11 cellular contexts compared by ENCODE assay signal in genomic region chr2:28394997-28395333, GRCh38.
DNase-seq lines count a peak whose midpoint lies in the region; ATAC-seq and TF ChIP-seq lines count a peak whose summit lies in the region.
"Had no signal": no experiment of that assay in that cellular context is flagged by ENCODE, and none has a peak within 500 bp of the region (broad histone marks: within the 10 kb centered on the region; RNA-seq: fewer than 3 reads in every experiment).

No MANE protein-coding gene starts in this region.

- peak overlapping the region; percentile 93 for H3K4me3 ChIP-seq in choroid plexus epithelial cell (ENCODE audit: low read depth, low read length)
- peak overlapping the region; percentile 96 to 97 for H3K4me3 ChIP-seq in tibial artery

- DNase-seq in DMS 273 (lab: John Stamatoyannopoulos, UW; ENCODE audit: unreplicated experiment) (peak; percentile 69), DMS 273 treated with DMSO at 0.1 percent for 48 hours (lab: John Stamatoyannopoulos, UW) (no peak), choroid plexus epithelial cell (ENCODE audit: low read depth) (peak; percentile 44), memory B cell (ENCODE audit: low spot score in 2 of 2) (no peak), tibial artery (no peak), dedifferentiated amniotic fluid mesenchymal stem cell (ENCODE audit: extremely low spot score) (no peak)
- DNase-seq in effector CD8-positive, alpha-beta T cell (lab: John Stamatoyannopoulos, UW) = no peak
- DNase-seq: cortex of kidney had no signal

- H3K9me3 ChIP-seq in tibial artery = no peaks in the 10 kb centered on the region

- no peaks in the 10 kb centered on the region for H3K27me3 ChIP-seq in tibial artery

- no peak overlapping the region for H3K27ac Mint-ChIP-seq in memory B cell

- H3K4me1 Mint-ChIP-seq in memory B cell = peaks cover 11% of the 10 kb centered on the region

- peak overlapping the region; percentile 99 to 100 for H3K27ac ChIP-seq in tibial artery
- H3K27ac ChIP-seq: 22Rv1 had no signal

- H3K36me3 Mint-ChIP-seq in memory B cell = no peaks in the 10 kb centered on the region

- intact Hi-C loops in tibial artery (cut with DNase I; ENCODE audit: low total_unique reads) = loop anchor here (5.0 to 10.0 kb wide), 2 partner anchors 53 to 440 kb away; no protein-coding TSS in a partner anchor

- H3K4me1 ChIP-seq in tibial artery = peaks cover 8 to 35% (median 30%) of the 10 kb centered on the region in 4 donors

- TF ChIP-seq CTCF in choroid plexus epithelial cell (conservative IDR thresholded peaks at IDR 0.05; ENCODE audit: low read depth, low read length) (no peak), tibial artery (IDR thresholded peaks at IDR 0.05) (no peak)

- no peaks in the 10 kb centered on the region for H3K9me3 Mint-ChIP-seq in memory B cell

- H3K36me3 ChIP-seq in tibial artery = peaks cover 9 to 21% (median 12%) of the 10 kb centered on the region in 3 donors

- peaks cover 5% of the 10 kb centered on the region for H3K27me3 Mint-ChIP-seq in memory B cell

- ATAC-seq in memory B cell (ENCODE audit: low read depth) (no peak), GM21367 (IDR thresholded peaks at IDR 0.05; ENCODE audit: unreplicated experiment) (no peak)
- ATAC-seq: activated CD4-positive, CD25-positive, alpha-beta regulatory T cell treated with anti-CD3 and anti-CD28 coated beads, Interleukin-2, amount 50 U/mL, for 24 hours had no signal

- H3K4me3 Mint-ChIP-seq in memory B cell = peak overlapping the region; percentile 35

Comparison
In these comparisons a context has a peak if more than half of its experiments do, and no peak if none do; other contexts are left out.
1. DNase-seq: peak in DMS 273 (single experiment) and choroid plexus epithelial cell (single experiment); none in DMS 273 treated with DMSO at 0.1 percent for 48 hours (single experiment), memory B cell (0 of 2), tibial artery (0 of 2), effector CD8-positive, alpha-beta T cell (single experiment) and dedifferentiated amniotic fluid mesenchymal stem cell (single experiment).